8 cellular contexts compared by ENCODE assay signal in genomic region chr12:95942106-95942531, GRCh38. TPM values are rescaled to one million over a fixed set of nuclear protein-coding genes. Genes with fewer than 3 reads are reported as not detected.
DNase-seq lines count a peak whose midpoint lies in the region; ATAC-seq, FAIRE-seq and TF ChIP-seq lines count a peak whose summit lies in the region.

No MANE protein-coding gene starts in this region.

- H3K9ac ChIP-seq in adipocyte (ENCODE audit: low read length), result peak overlapping the region; percentile 68

- FAIRE-seq in GM12891 (lab: Jason Lieb, UNC), result no peak

- TF ChIP-seq CTCF in HFFc6 (IDR thresholded peaks at IDR 0.05), result no peak

- 11% methylated on average over 14 of the region's 14 CpGs for WGBS in thymus

- ATAC-seq in CD4-positive, CD25-positive, alpha-beta regulatory T cell (ENCODE audit: low read depth in 2 of 2), result no peak
- ATAC-seq in HG03571 (IDR thresholded peaks at IDR 0.05; ENCODE audit: unreplicated experiment) (no peak), GM18870 (IDR thresholded peaks at IDR 0.05; ENCODE audit: unreplicated experiment) (no peak)

- no peaks in the 10 kb centered on the region for H3K9me3 Mint-ChIP-seq in CD4-positive, CD25-positive, alpha-beta regulatory T cell
- H3K9me3 Mint-ChIP-seq in HFFc6, result no peaks in the 10 kb centered on the region

- TF ChIP-seq POLR2A in GM12891 (IDR thresholded peaks at IDR 0.05; ENCODE audit: low read depth, low read length), result no peak

- H3K4me1 ChIP-seq in CD4-positive, CD25-positive, alpha-beta regulatory T cell (ENCODE audit: control insufficient read depth, insufficient read depth, low read length, poor library complexity, severe bottlenecking), result peaks cover 12% of the 10 kb centered on the region
- peaks cover 3% of the 10 kb centered on the region for H3K4me1 ChIP-seq in adipocyte (ENCODE audit: control insufficient read depth, insufficient read depth, low read length)
- H3K4me1 ChIP-seq in thymus (ENCODE audit: control insufficient read depth, insufficient read depth, low read length), result no peaks in the 10 kb centered on the region

- H3K4me3 Mint-ChIP-seq in CD4-positive, CD25-positive, alpha-beta regulatory T cell, result peak overlapping the region; percentile 90 to 93 (median 92)
- peak overlapping the region; percentile 89 for H3K4me3 Mint-ChIP-seq in HFFc6

- H3K9me3 ChIP-seq in CD4-positive, CD25-positive, alpha-beta regulatory T cell (ENCODE audit: control insufficient read depth in 2 of 2, low read length in 2 of 2), result no peaks in the 10 kb centered on the region
- H3K9me3 ChIP-seq in adipocyte (ENCODE audit: control insufficient read depth, low read length) (no peaks in the 10 kb centered on the region), thymus (ENCODE audit: control insufficient read depth) (no peaks in the 10 kb centered on the region)

- no peaks in the 10 kb centered on the region for H3K27me3 Mint-ChIP-seq in CD4-positive, CD25-positive, alpha-beta regulatory T cell
- peaks cover 6% of the 10 kb centered on the region for H3K27me3 Mint-ChIP-seq in HFFc6 (ENCODE audit: insufficient read depth)

- H3K4me3 ChIP-seq in CD4-positive, CD25-positive, alpha-beta regulatory T cell (ENCODE audit: low read depth, low read length), result peak overlapping the region; percentile 90
- H3K4me3 ChIP-seq in adipocyte (ENCODE audit: low read length) (peak overlapping the region; percentile 88), thymus (ENCODE audit: low read length) (peak overlapping the region; percentile 74)

- H3K27me3 ChIP-seq in CD4-positive, CD25-positive, alpha-beta regulatory T cell (ENCODE audit: control insufficient read depth, insufficient read depth, low read length), result no peaks in the 10 kb centered on the region
- H3K27me3 ChIP-seq in adipocyte (replicated peaks; ENCODE audit: control insufficient read depth, insufficient read depth, low read length), result peaks cover 4% of the 10 kb centered on the region
- H3K27me3 ChIP-seq in layer of hippocampus (ENCODE audit: control insufficient read depth, insufficient read depth, low read length), result no peaks in the 10 kb centered on the region
- no peaks in the 10 kb centered on the region for H3K27me3 ChIP-seq in thymus (ENCODE audit: control insufficient read depth, insufficient read depth)

- peaks cover 0 to 15% (median 4%) of the 10 kb centered on the region in 4 donors for H3K4me1 Mint-ChIP-seq in CD4-positive, CD25-positive, alpha-beta regulatory T cell
- H3K4me1 Mint-ChIP-seq in HFFc6 (ENCODE audit: low read depth), result peaks cover 5% of the 10 kb centered on the region; the same call in 1 of the 2 replicates

- H3K27ac ChIP-seq in CD4-positive, CD25-positive, alpha-beta regulatory T cell (ENCODE audit: insufficient read depth, low read length, poor library complexity, severe bottlenecking), result peak overlapping the region; percentile 72
- peak overlapping the region; percentile 16 for H3K27ac ChIP-seq in layer of hippocampus (ENCODE audit: low read depth, low read length)
- H3K27ac ChIP-seq in thymus (ENCODE audit: low read depth), result no peak overlapping the region

- H3K36me3 ChIP-seq in CD4-positive, CD25-positive, alpha-beta regulatory T cell (ENCODE audit: control insufficient read depth, insufficient read depth, low read length), result no peaks in the 10 kb centered on the region
- no peaks in the 10 kb centered on the region for H3K36me3 ChIP-seq in adipocyte (ENCODE audit: control insufficient read depth, insufficient read depth, low read length, severe bottlenecking)
- H3K36me3 ChIP-seq in thymus (ENCODE audit: control insufficient read depth, insufficient read depth), result no peaks in the 10 kb centered on the region

- H3K27ac Mint-ChIP-seq in CD4-positive, CD25-positive, alpha-beta regulatory T cell, result peak overlapping the region; percentile 48 to 92 (median 54)
- H3K27ac Mint-ChIP-seq in HFFc6, result no peak overlapping the region

- peak in 1 of 3 donors; percentile 33 for DNase-seq in CD4-positive, CD25-positive, alpha-beta regulatory T cell
- DNase-seq in HFFc6 (no peak), adipocyte (ENCODE audit: low read depth) (peak; percentile 23), GM12891 (ENCODE audit: insufficient read length, low spot score) (no peak)

- no peaks in the 10 kb centered on the region for H3K36me3 Mint-ChIP-seq in CD4-positive, CD25-positive, alpha-beta regulatory T cell
- no peaks in the 10 kb centered on the region for H3K36me3 Mint-ChIP-seq in HFFc6 (ENCODE audit: low read depth)

TF ChIP-seq in GM12891, 5 proteins besides CTCF, POLR2A, EP300 and RAD21:
- TF ChIP-seq POU2F2 (IDR thresholded peaks at IDR 0.05; ENCODE audit: low read depth, low read length) (no peak), POLR2AphosphoS5 (IDR thresholded peaks at IDR 0.05; ENCODE audit: low read depth, low read length) (no peak), PAX5 (IDR thresholded peaks at IDR 0.05; ENCODE audit: insufficient read depth, low read length, severe bottlenecking) (no peak), SPI1 (IDR thresholded peaks at IDR 0.05; ENCODE audit: low read depth, low read length) (no peak), TAF1 (IDR thresholded peaks at IDR 0.05; ENCODE audit: low read depth, low read length) (no peak)

RNA-seq across cellular contexts. Expression of gene CCDC38, which starts 0.3 kb away (rescaled TPM):
- total RNA-seq in CD4-positive, CD25-positive, alpha-beta regulatory T cell, result not detected
- polyA plus RNA-seq in CD4-positive, CD25-positive, alpha-beta regulatory T cell, result not detected
- total RNA-seq in HFFc6 (2021; fragmentation: NEBNext Ultra II Directional; extraction: Animal tissue kit (Norgen Biotek cat#: 25700)), result not detected
- polyA plus RNA-seq in thymus, result 0.07 TPM
- not detected for polyA plus RNA-seq in GM12891 (2012; ENCODE audit: low read depth, missing spikeins)

RNA-seq across cellular contexts. Expression of gene AMDHD1, which starts 1.0 kb away (rescaled TPM):
- 0.67 TPM for total RNA-seq in CD4-positive, CD25-positive, alpha-beta regulatory T cell
- under 1 TPM in 2 of 4 donors, not detected in 2; 0.23 to 0.86 TPM for polyA plus RNA-seq in CD4-positive, CD25-positive, alpha-beta regulatory T cell
- total RNA-seq in HFFc6 (2021; fragmentation: NEBNext Ultra II Directional; extraction: Animal tissue kit (Norgen Biotek cat#: 25700)), result under 1 TPM in 2 of 6 experiments, not detected in 4; 0.09 to 0.52 TPM
- 2.2 TPM for polyA plus RNA-seq in thymus
- polyA plus RNA-seq in GM12891 (2012; ENCODE audit: low read depth, missing spikeins), result 0.12 TPM

RNA-seq across cellular contexts. Expression of gene HAL, which starts 54.0 kb away (rescaled TPM):
- total RNA-seq in CD4-positive, CD25-positive, alpha-beta regulatory T cell, result 0.57 TPM
- polyA plus RNA-seq in CD4-positive, CD25-positive, alpha-beta regulatory T cell, result not detected
- not detected for total RNA-seq in HFFc6 (2021; fragmentation: NEBNext Ultra II Directional; extraction: Animal tissue kit (Norgen Biotek cat#: 25700))
- 1.7 TPM for polyA plus RNA-seq in thymus
- not detected for polyA plus RNA-seq in GM12891 (2012; ENCODE audit: low read depth, missing spikeins)
